25 cellular contexts compared by ENCODE assay signal in genomic region chr4:29375716-29376115, GRCh38.
"Had no signal": no experiment of that assay in that cellular context is flagged by ENCODE, and none has a peak within 500 bp of the region (broad histone marks: within the 10 kb centered on the region; RNA-seq: fewer than 3 reads in every experiment).

No MANE protein-coding gene starts in this region.

- H3K9me3 ChIP-seq: esophagus muscularis mucosa, prostate gland, sigmoid colon, testis, tibial artery had no signal

- H3K27ac ChIP-seq: coronary artery, esophagus muscularis mucosa, foreskin keratinocyte, prostate gland, sigmoid colon, stomach, testis, tibial artery had no signal

- ATAC-seq: foreskin keratinocyte; left lobe of liver; naive thymus-derived CD4-positive, alpha-beta T cell; right cardiac atrium; stimulated activated effector memory CD8-positive, alpha-beta T cell treated with anti-CD3 and anti-CD28 coated beads, Interleukin-12 subunit alpha, Interleukin-12 subunit beta, amount 100 ng/mL, for 72 hours had no signal

- H3K4me1 ChIP-seq: esophagus muscularis mucosa, foreskin keratinocyte, prostate gland, sigmoid colon, stomach, testis, tibial artery had no signal

- H3K36me3 ChIP-seq: esophagus muscularis mucosa, prostate gland, sigmoid colon, stomach, tibial artery had no signal

- FAIRE-seq: endothelial cell of umbilical vein, kidney had no signal

- H3K27me3 ChIP-seq: esophagus muscularis mucosa, foreskin keratinocyte, sigmoid colon, stomach, testis, tibial artery had no signal

- DNase-seq: dermis blood vessel endothelial cell; effector memory CD4-positive, alpha-beta T cell; foreskin keratinocyte; glutamatergic neuron; hypothalamus; kidney; mesenchymal stem cell; midbrain; naive thymus-derived CD4-positive, alpha-beta T cell; nucleus accumbens; right cardiac atrium; sigmoid colon; stimulated activated CD4-positive, alpha-beta T cell treated with anti-CD3 and anti-CD28 coated beads, Interleukin-2, amount 100 ng/mL, for 24 hours; stimulated activated CD4-positive, alpha-beta T cell treated with anti-CD3 and anti-CD28 coated beads, Interleukin-4, amount 100 ng/mL, for 24 hours; stimulated activated naive CD4-positive, alpha-beta T cell treated with Interleukin-2 at 50 U/mL for 16 hours; stomach; testis; tibial artery had no signal

- H3K4me3 ChIP-seq: coronary artery, esophagus muscularis mucosa, lung, prostate gland, sigmoid colon, stomach, testis, tibial artery had no signal
